Comparison of ENCODE assay signal across 24 cellular contexts in genomic region chr16:27684047-27684446, GRCh38.
DNase-seq lines count a peak whose midpoint lies in the region; ATAC-seq, FAIRE-seq and TF ChIP-seq lines count a peak whose summit lies in the region.
"Had no signal": no experiment of that assay in that cellular context is flagged by ENCODE, and none has a peak within 500 bp of the region (broad histone marks: within the 10 kb centered on the region; RNA-seq: fewer than 3 reads in every experiment).

No MANE protein-coding gene starts in this region.

- no peak for DNase-seq in HepG2 (ENCODE audit: low spot score)
- DNase-seq in right lobe of liver = no peak
- no peak for DNase-seq in K562 (ENCODE audit: extremely low read depth in 1 of 4, low spot score in 3 of 4)
- no peak for DNase-seq in activated CD4-positive, CD25-positive, alpha-beta regulatory T cell (lab: John Stamatoyannopoulos, UW)
- DNase-seq: ACHN; BE2C; C1 segment of cervical spinal cord; CD4-positive, alpha-beta memory T cell; CD4-positive, CD25-positive, alpha-beta regulatory T cell; CD8-positive, alpha-beta memory T cell; COR-L47; DMS 273 treated with DMSO at 0.1 percent for 48 hours; DMS153; DMS53; DMS79; DND-41; EL; GDM1 had no signal

- H3K79me2 ChIP-seq in HepG2 (ENCODE audit: insufficient read depth, low read length) (no peaks in the 10 kb centered on the region), K562 (ENCODE audit: control insufficient read depth, insufficient read depth, low read length) (no peaks in the 10 kb centered on the region)

- 74% methylated on average over 2 of the region's 2 CpGs for WGBS in HepG2 (ENCODE audit: low lambda C conversion rate)
- WGBS in right lobe of liver (ENCODE audit: insufficient coverage, low coverage, low lambda C conversion rate, missing lambda C conversion rate) = 92% methylated on average over 2 of the region's 2 CpGs
- WGBS in K562 (ENCODE audit: insufficient coverage, low coverage, missing lambda C conversion rate) = 45% methylated on average over 2 of the region's 2 CpGs

- POLR2A ChIA-PET in HepG2 (lab: Yijun Ruan, JAX) (no interaction called here), K562 (lab: Yijun Ruan, JAX) (interaction anchor here (0.6 kb wide), 1 partner anchor 158 kb away, joined by 3 read pairs; no protein-coding TSS in a partner anchor)

- H3K27ac ChIP-seq in HepG2 (ENCODE audit: extremely low read length, insufficient read depth, low read length) = no peak overlapping the region
- no peak overlapping the region for H3K27ac ChIP-seq in right lobe of liver
- no peak overlapping the region for H3K27ac ChIP-seq in K562 (ENCODE audit: extremely low read depth, low read depth, low read length)
- H3K27ac ChIP-seq: 22Rv1, BLaER1 had no signal

- H3K9ac ChIP-seq in HepG2 (ENCODE audit: insufficient read depth, low read depth, low read length) (no peak overlapping the region), K562 (ENCODE audit: insufficient read depth in 1 of 2, low read depth in 2 of 2, low read length in 2 of 2) (no peak overlapping the region)
- H3K9ac ChIP-seq: BLaER1 had no signal

- no peaks in the 10 kb centered on the region for H3K9me1 ChIP-seq in K562 (ENCODE audit: control insufficient read depth, insufficient read depth, low read length)

- H3K4me3 ChIP-seq in HepG2 (replicated peaks in 1 of 3; ENCODE audit: insufficient read depth in 1 of 3, low read depth in 2 of 3, low read length in 3 of 3) (no peak overlapping the region), right lobe of liver (no peak overlapping the region), K562 (no peak overlapping the region)
- H3K4me3 ChIP-seq: BLaER1, GM12878 had no signal

- H2AFZ ChIP-seq in HepG2 (ENCODE audit: low read length) (no peak overlapping the region), K562 (ENCODE audit: low read depth, low read length) (no peak overlapping the region)

- TF ChIP-seq CTCF in HepG2 (CRISPR knock-in tag; IDR thresholded peaks at IDR 0.05) (no peak), right lobe of liver (IDR thresholded peaks at IDR 0.05) (no peak), K562 (IDR thresholded peaks at IDR 0.05 in 2 of 3, conservative IDR thresholded peaks at IDR 0.05 in 1 of 3; ENCODE audit: insufficient read depth in 2 of 3, low read depth in 1 of 3, low read length in 3 of 3) (no peak)

- BruUV-seq in HepG2 (replicated peaks; lab: Mats Ljungman, UMichigan) (no TSS peak), K562 (replicated peaks; lab: Mats Ljungman, UMichigan) (no TSS peak)

- no peak for TF ChIP-seq EP300 in HepG2 (IDR thresholded peaks at IDR 0.05; ENCODE audit: low read depth in 2 of 2, low read length in 2 of 2)
- TF ChIP-seq EP300 in HepG2 (CRISPR knock-in tag; IDR thresholded peaks at IDR 0.05; ENCODE audit: borderline replicate concordance) = no peak
- TF ChIP-seq EP300 in K562 (IDR thresholded peaks at IDR 0.05; ENCODE audit: low read length) = no peak

- H3K27me3 ChIP-seq in HepG2 (ENCODE audit: control insufficient read depth in 1 of 2, insufficient read depth in 2 of 2, low read length in 2 of 2) = no peaks in the 10 kb centered on the region
- no peaks in the 10 kb centered on the region for H3K27me3 ChIP-seq in right lobe of liver
- no peaks in the 10 kb centered on the region for H3K27me3 ChIP-seq in K562 (ENCODE audit: control insufficient read depth in 2 of 2, insufficient read depth in 2 of 2, low read length in 2 of 2)
- H3K27me3 ChIP-seq: BE2C, BLaER1 had no signal

- TF ChIP-seq POLR2A in HepG2 (IDR thresholded peaks at IDR 0.05; ENCODE audit: insufficient read depth in 1 of 2, low read depth in 2 of 2, low read length in 2 of 2) (no peak), right lobe of liver (IDR thresholded peaks at IDR 0.05) (no peak), K562 (conservative IDR thresholded peaks at IDR 0.05) (no peak)

- H4K20me1 ChIP-seq in HepG2 (ENCODE audit: insufficient read depth, low read length) = no peaks in the 10 kb centered on the region
- no peaks in the 10 kb centered on the region for H4K20me1 ChIP-seq in K562 (replicated peaks; ENCODE audit: control insufficient read depth, insufficient read depth, low read length)
- H4K20me1 ChIP-seq: BLaER1 had no signal

- H3K4me1 ChIP-seq in HepG2 (ENCODE audit: insufficient read depth, low read length) (no peaks in the 10 kb centered on the region), right lobe of liver (no peaks in the 10 kb centered on the region), K562 (replicated peaks in 1 of 2; ENCODE audit: control insufficient read depth in 2 of 2, insufficient read depth in 2 of 2, low read length in 2 of 2) (no peaks in the 10 kb centered on the region)
- H3K4me1 ChIP-seq: BE2C, BLaER1 had no signal

- FAIRE-seq in HepG2 (lab: Jason Lieb, UNC) = no peak
- FAIRE-seq in K562 (lab: Jason Lieb, UNC) = no peak
- FAIRE-seq: GM12878, GM12892, GM18507 had no signal

- CTCF ChIA-PET in HepG2 (lab: Yijun Ruan, JAX; ENCODE audit: low intra/inter-chr PET ratio, low total read pairs) (no interaction called here), K562 (lab: Yijun Ruan, JAX; ENCODE audit: low intra/inter-chr PET ratio) (no interaction called here)

- in situ Hi-C loops in HepG2 (cut with HindIII; ENCODE audit: extremely low pct_ligation_motif_present, low pct_unique_long_range_greater_than_20kb) (no loop called here), K562 (cut with MboI) (no loop called here)

- no peak for TF ChIP-seq RAD21 in HepG2 (CRISPR knock-in tag; IDR thresholded peaks at IDR 0.05)
- TF ChIP-seq RAD21 in K562 (CRISPR knock-in tag; conservative IDR thresholded peaks at IDR 0.05 in 1 of 2, IDR thresholded peaks at IDR 0.05 in 1 of 2) = no peak

- no peaks in the 10 kb centered on the region for H3K9me3 ChIP-seq in HepG2 (ENCODE audit: low read length)
- H3K9me3 ChIP-seq in right lobe of liver = no peaks in the 10 kb centered on the region
- H3K9me3 ChIP-seq in K562 (replicated peaks; ENCODE audit: control insufficient read depth, insufficient read depth, low read depth, low read length) = no peaks in the 10 kb centered on the region
- H3K9me3 ChIP-seq: BE2C, BLaER1 had no signal

- peaks cover 7% of the 10 kb centered on the region in 2 experiments for H3K36me3 ChIP-seq in HepG2 (replicated peaks in 1 of 2; ENCODE audit: control insufficient read depth in 1 of 2, insufficient read depth in 2 of 2, low read length in 2 of 2)
- H3K36me3 ChIP-seq in right lobe of liver = peaks cover 0 to 6% (median 0%) of the 10 kb centered on the region in 4 donors
- H3K36me3 ChIP-seq in K562 (ENCODE audit: control insufficient read depth, insufficient read depth, low read length) = no peaks in the 10 kb centered on the region; the same call in 2 of the 3 replicates
- H3K36me3 ChIP-seq: BE2C had no signal

- intact Hi-C loops in HepG2 (cut with micrococcal nuclease; ENCODE audit: unreplicated experiment) (no loop called here), right lobe of liver (cut with DNase I) (no loop called here), K562 (cut with micrococcal nuclease) (no loop called here)

- ATAC-seq in HepG2 = no peak
- ATAC-seq in right lobe of liver = no peak
- ATAC-seq in K562 = no peak
- no peak for ATAC-seq in GM21529 (IDR thresholded peaks at IDR 0.05; ENCODE audit: unreplicated experiment)
- ATAC-seq: GM12878 had no signal

- no peak overlapping the region for H3K4me2 ChIP-seq in HepG2 (ENCODE audit: low read depth, low read length)
- no peak overlapping the region for H3K4me2 ChIP-seq in K562 (ENCODE audit: insufficient read depth, low read length)
- H3K4me2 ChIP-seq: BLaER1 had no signal

TF ChIP-seq in HepG2, 621 proteins besides CTCF, POLR2A, EP300 and RAD21:
- TF ChIP-seq NFRKB (IDR thresholded peaks at IDR 0.05) (no peak), ZNF768 (CRISPR knock-in tag; IDR thresholded peaks at IDR 0.05) (peak; percentile 39; the same call in 1 of the 2 replicates)

TF ChIP-seq in K562, 482 proteins besides CTCF, POLR2A, EP300 and RAD21:
- TF ChIP-seq ARHGAP35 (IDR thresholded peaks at IDR 0.05; ENCODE audit: partially characterized antibody) (no peak), HOXB6 (CRISPR knock-in tag; IDR thresholded peaks at IDR 0.05; ENCODE audit: borderline replicate concordance) (no peak), ZBTB7A (IDR thresholded peaks at IDR 0.05; ENCODE audit: borderline replicate concordance, control insufficient read depth, low read depth, low read length) (no peak), MED1 (CRISPR knock-in tag; IDR thresholded peaks at IDR 0.05; ENCODE audit: borderline replicate concordance) (no peak), SRSF1 (IDR thresholded peaks at IDR 0.05; ENCODE audit: low read depth, low read length) (no peak), BCOR (IDR thresholded peaks at IDR 0.05) (peak; percentile 39; the same call in 1 of the 2 replicates), NCOA1 (IDR thresholded peaks at IDR 0.05; ENCODE audit: low read depth) (no peak), FOXO4 (CRISPR knock-in tag; IDR thresholded peaks at IDR 0.05) (no peak), ZNF707 (CRISPR knock-in tag; conservative IDR thresholded peaks at IDR 0.05) (no peak), ZNF780A (CRISPR knock-in tag; IDR thresholded peaks at IDR 0.05) (no peak), ZFP36 (IDR thresholded peaks at IDR 0.05; ENCODE audit: low read depth, low read length, partially characterized antibody) (peak; percentile 80), ZBTB17 (CRISPR knock-in tag; IDR thresholded peaks at IDR 0.05) (no peak), ASH1L (IDR thresholded peaks at IDR 0.05; ENCODE audit: borderline replicate concordance, low read depth, partially characterized antibody) (no peak), ZNF586 (CRISPR knock-in tag; conservative IDR thresholded peaks at IDR 0.05) (no peak), GTF2A2 (tag; IDR thresholded peaks at IDR 0.05) (no peak), ZNF282 (CRISPR knock-in tag; IDR thresholded peaks at IDR 0.05) (no peak), NFIX (CRISPR knock-in tag; IDR thresholded peaks at IDR 0.05; ENCODE audit: low read depth) (no peak), ZFP30 (CRISPR knock-in tag; IDR thresholded peaks at IDR 0.05; ENCODE audit: borderline replicate concordance) (no peak), HLTF (IDR thresholded peaks at IDR 0.05) (no peak), LEF1 (IDR thresholded peaks at IDR 0.05) (no peak), RBM25 (IDR thresholded peaks at IDR 0.05; ENCODE audit: low read depth, low read length, severe bottlenecking) (peak; percentile 91), MECOM (CRISPR knock-in tag; IDR thresholded peaks at IDR 0.05) (no peak)

Comparison
In these comparisons a context has a peak if more than half of its experiments do, and no peak if none do; other contexts are left out.
1. Of the 241 proteins assayed by ChIP-seq in both HepG2 and K562: peak only in HepG2: none; only in K562: ZFP36; in both: none; in neither: 240.